Comparison of ENCODE assay signal across 18 cellular contexts in the genomic region with DNA sequence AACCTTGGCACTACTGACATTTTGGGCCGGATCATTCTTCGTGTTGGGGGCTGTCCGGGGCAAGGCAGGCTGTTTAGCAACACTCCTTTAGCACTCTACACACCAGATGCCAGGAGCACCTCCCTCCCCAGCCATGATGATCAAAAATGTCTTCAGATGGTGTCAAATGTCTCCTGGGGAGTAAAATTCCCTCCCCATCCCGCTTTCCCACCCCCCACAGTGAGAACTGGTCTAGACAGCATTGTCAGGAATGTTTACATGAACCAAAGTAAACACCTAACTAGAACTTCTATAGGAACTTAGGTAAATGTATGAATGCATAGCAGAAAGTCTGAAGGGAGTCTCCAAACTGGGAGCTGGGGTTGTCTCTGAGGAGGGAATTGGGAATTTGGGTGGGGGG.
"Had no signal": no experiment of that assay in that cellular context is flagged by ENCODE, and none has a peak within 500 bp of the region (broad histone marks: within the 10 kb centered on the region; RNA-seq: fewer than 3 reads in every experiment).

No MANE protein-coding gene starts in this region.

- H3K9me3 Mint-ChIP-seq: activated naive CD8-positive, alpha-beta T cell treated with anti-CD3 and anti-CD28 coated beads for 36 hours had no signal

- H3K9me3 ChIP-seq: gastrocnemius medialis, left lung, testis, upper lobe of right lung had no signal

- H3K27me3 ChIP-seq: brain microvascular endothelial cell, gastrocnemius medialis, left lung, testis, upper lobe of right lung had no signal

- DNase-seq: activated CD4-positive, CD25-positive, alpha-beta regulatory T cell treated with anti-CD3 and anti-CD28 coated beads, Interleukin-2, amount 50 U/mL, for 72 hours; activated gamma-delta T cell treated with Interleukin-2 at 50 U/mL for 16 hours; activated naive CD8-positive, alpha-beta T cell treated with anti-CD3 and anti-CD28 coated beads for 36 hours; amygdala; brain microvascular endothelial cell; dermis blood vessel endothelial cell; endodermal cell; gastrocnemius medialis; heart right ventricle; left lung; mammary epithelial cell; naive thymus-derived CD8-positive, alpha-beta T cell; right cardiac atrium; spleen; stimulated activated naive CD8-positive, alpha-beta T cell treated with anti-CD3 and anti-CD28 coated beads, Interleukin-15, amount 100 ng/mL, for 72 hours; T-helper 9 cell; testis; upper lobe of right lung had no signal

- H3K4me1 ChIP-seq: gastrocnemius medialis had no signal

- H3K36me3 ChIP-seq: brain microvascular endothelial cell, gastrocnemius medialis, heart right ventricle, left lung, spleen, upper lobe of right lung had no signal

- H3K4me3 ChIP-seq: gastrocnemius medialis, heart right ventricle, left lung, spleen, testis, upper lobe of right lung had no signal

- H3K27ac Mint-ChIP-seq: activated naive CD8-positive, alpha-beta T cell treated with anti-CD3 and anti-CD28 coated beads for 36 hours; endodermal cell; stimulated activated naive CD8-positive, alpha-beta T cell treated with anti-CD3 and anti-CD28 coated beads, Interleukin-15, amount 100 ng/mL, for 72 hours had no signal

- H3K4me3 Mint-ChIP-seq: activated naive CD8-positive, alpha-beta T cell treated with anti-CD3 and anti-CD28 coated beads for 36 hours; endodermal cell; naive thymus-derived CD8-positive, alpha-beta T cell; stimulated activated naive CD8-positive, alpha-beta T cell treated with anti-CD3 and anti-CD28 coated beads, Interleukin-15, amount 100 ng/mL, for 72 hours had no signal

- H3K27me3 Mint-ChIP-seq: activated naive CD8-positive, alpha-beta T cell treated with anti-CD3 and anti-CD28 coated beads for 36 hours had no signal

- H3K27ac ChIP-seq: brain microvascular endothelial cell, gastrocnemius medialis, heart right ventricle, left lung, spleen, testis, upper lobe of right lung had no signal

- H3K36me3 Mint-ChIP-seq: activated naive CD8-positive, alpha-beta T cell treated with anti-CD3 and anti-CD28 coated beads for 36 hours; naive thymus-derived CD8-positive, alpha-beta T cell had no signal
